In the genomic region with DNA sequence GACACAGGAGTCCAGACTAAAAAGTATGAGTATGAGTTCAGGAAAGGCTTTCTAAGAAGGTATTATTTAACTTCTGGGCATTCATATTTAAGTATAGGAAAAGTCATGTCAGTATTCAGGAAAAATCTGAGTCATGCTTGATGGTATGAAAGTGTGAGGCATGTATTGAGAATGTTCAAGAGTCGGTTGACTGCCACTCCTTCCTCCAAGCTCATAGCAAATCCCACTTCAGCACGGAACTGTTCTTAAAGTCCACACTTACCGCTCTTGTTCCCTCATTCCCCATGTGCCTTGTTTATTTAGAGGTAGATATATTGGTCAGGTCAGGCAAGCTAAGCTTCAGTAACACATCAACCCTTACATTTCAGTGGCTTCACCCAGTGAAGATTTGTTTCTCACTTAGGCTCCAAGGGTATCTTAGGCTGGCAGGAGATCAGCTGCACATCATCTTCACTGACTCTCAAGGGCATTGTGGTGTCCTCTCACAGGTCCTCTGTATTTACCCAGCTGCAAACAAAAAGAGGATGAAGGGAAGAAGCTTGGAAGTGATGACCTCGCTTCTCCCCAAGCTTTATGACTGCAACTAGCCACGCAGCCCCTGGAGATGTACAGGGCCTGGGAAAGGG, we compare ENCODE assay signal across 15 cellular contexts.
A peak's percentile ranks its signal among the peaks of the same experiment; 100 is the strongest.
DNase-seq lines count a peak whose midpoint lies in the region; ATAC-seq and TF ChIP-seq lines count a peak whose summit lies in the region.
"Had no signal": no experiment of that assay in that cellular context is flagged by ENCODE, and none has a peak within 500 bp of the region (broad histone marks: within the 10 kb centered on the region; RNA-seq: fewer than 3 reads in every experiment).

No MANE protein-coding gene starts in this region.

- H4K20me1 ChIP-seq in GM23248 (ENCODE audit: insufficient read depth) = no peaks in the 10 kb centered on the region

- no peak overlapping the region for H3K9ac ChIP-seq in GM23248

- TF ChIP-seq CTCF in RWPE1 (conservative IDR thresholded peaks at IDR 0.05; ENCODE audit: low read depth) (no peak), ascending aorta (IDR thresholded peaks at IDR 0.05) (no peak), transverse colon (IDR thresholded peaks at IDR 0.05) (no peak), GM13977 (IDR thresholded peaks at IDR 0.05; ENCODE audit: extremely low read depth, insufficient read depth, missing control alignments) (no peak)

- POLR2A ChIA-PET in RWPE1 (lab: Yijun Ruan, JAX; ENCODE audit: low non-redundant PET) = no interaction called here

- H3K27ac ChIP-seq in GM23248 = no peak overlapping the region
- no peak overlapping the region for H3K27ac ChIP-seq in RWPE1
- no peak overlapping the region for H3K27ac ChIP-seq in ascending aorta
- H3K27ac ChIP-seq in transverse colon = no peak overlapping the region
- H3K27ac ChIP-seq: spleen had no signal

- peak; percentile 6 for DNase-seq in GM23248
- DNase-seq in RWPE1 (ENCODE audit: low spot score) = peak; percentile 60
- peak; percentile 91 for DNase-seq in fibroblast of peridontal ligament (ENCODE audit: extremely low read depth)
- DNase-seq in sciatic nerve (ENCODE audit: low spot score) = no peak
- no peak for DNase-seq in ascending aorta (ENCODE audit: low spot score in 2 of 2)
- DNase-seq in transverse colon = no peak
- DNase-seq in GM13977 (ENCODE audit: low spot score) = no peak
- DNase-seq: activated CD4-positive, alpha-beta T cell treated with anti-CD3 and anti-CD28 coated beads, Interleukin-2, amount 10 ng/mL, durations not matched to agents 24 days and 14 days; activated gamma-delta T cell treated with Interleukin-2 at 50 U/mL for 16 hours; Calu3; cortex of kidney; NCI-H1436; NCI-H82; spleen had no signal

- in situ Hi-C loops in GM23248 (cut with MboI) = no loop called here
- in situ Hi-C loops in transverse colon (cut with MboI; ENCODE audit: low pct_ligation_motif_present in 1 of 4, low pct_unique_long_range_greater_than_20kb in 1 of 4, low sequenced_read_pairs in 3 of 4) = no loop called here
- in situ Hi-C loops in GM13977 (cut with MboI; ENCODE audit: low pct_unique_long_range_greater_than_20kb, low sequenced_read_pairs, unreplicated experiment) = no loop called here

- no peaks in the 10 kb centered on the region for H3F3A ChIP-seq in GM23248 (ENCODE audit: insufficient read depth)

- H3K4me3 ChIP-seq in GM23248 (no peak overlapping the region), ascending aorta (no peak overlapping the region), transverse colon (no peak overlapping the region)
- H3K4me3 ChIP-seq: spleen had no signal

- CTCF ChIA-PET in RWPE1 (lab: Yijun Ruan, JAX) = no interaction called here

- intact Hi-C loops in sciatic nerve (cut with DNase I) = no loop called here
- intact Hi-C loops in ascending aorta (cut with DNase I) = no loop called here
- intact Hi-C loops in transverse colon (cut with DNase I; ENCODE audit: low total_unique reads) = no loop called here

- H3K9me2 ChIP-seq in GM23248 (ENCODE audit: insufficient read depth) = no peaks in the 10 kb centered on the region

- H3K79me2 ChIP-seq in GM23248 (ENCODE audit: insufficient read depth) = no peaks in the 10 kb centered on the region

- no peak overlapping the region for H2AFZ ChIP-seq in GM23248

- H3K4me1 ChIP-seq in GM23248 (ENCODE audit: insufficient read depth) (no peaks in the 10 kb centered on the region), ascending aorta (no peaks in the 10 kb centered on the region), transverse colon (no peaks in the 10 kb centered on the region)
- H3K4me1 ChIP-seq: spleen had no signal

- H3K9me3 ChIP-seq in GM23248 (ENCODE audit: low read depth) (no peaks in the 10 kb centered on the region), ascending aorta (no peaks in the 10 kb centered on the region), transverse colon (no peaks in the 10 kb centered on the region)

- no peak overlapping the region for H3K4me2 ChIP-seq in GM23248 (ENCODE audit: unreplicated experiment)

- H3K36me3 ChIP-seq in GM23248 (ENCODE audit: low read depth) = no peaks in the 10 kb centered on the region
- H3K36me3 ChIP-seq in ascending aorta = no peaks in the 10 kb centered on the region
- no peaks in the 10 kb centered on the region for H3K36me3 ChIP-seq in transverse colon
- H3K36me3 ChIP-seq: spleen had no signal

- no peak for TF ChIP-seq EP300 in transverse colon (IDR thresholded peaks at IDR 0.05; ENCODE audit: low read depth)

- TF ChIP-seq POLR2A in transverse colon (IDR thresholded peaks at IDR 0.05) = no peak

- no peaks in the 10 kb centered on the region for H3K27me3 ChIP-seq in GM23248 (replicated peaks; ENCODE audit: insufficient read depth)
- no peaks in the 10 kb centered on the region for H3K27me3 ChIP-seq in ascending aorta
- no peaks in the 10 kb centered on the region for H3K27me3 ChIP-seq in transverse colon
- H3K27me3 ChIP-seq: spleen had no signal

- ATAC-seq in sciatic nerve (peak; percentile 51), GM19328 (IDR thresholded peaks at IDR 0.05; ENCODE audit: unreplicated experiment) (no peak)

- 45 to 46% methylated on average over 5 of the region's 5 CpGs for WGBS in GM23248 (ENCODE audit: low coverage in 1 of 2, low lambda C conversion rate in 2 of 2, missing lambda C conversion rate in 2 of 2), 2 experiments
- WGBS in transverse colon (ENCODE audit: low coverage in 1 of 2), 2 donors = 71 to 84% methylated on average over 5 of the region's 5 CpGs

Comparison
In these comparisons a context has a peak if more than half of its experiments do, and no peak if none do; other contexts are left out.
1. DNase-seq: peak in GM23248 (single experiment), RWPE1 (single experiment) and fibroblast of peridontal ligament (single experiment); none in sciatic nerve (single experiment), ascending aorta (0 of 2), transverse colon (single experiment) and GM13977 (single experiment).